19 cellular contexts compared by ENCODE assay signal in genomic region chr6:141726158-141726557, GRCh38.
A peak's percentile ranks its signal among the peaks of the same experiment; 100 is the strongest.
DNase-seq lines count a peak whose midpoint lies in the region; FAIRE-seq and TF ChIP-seq lines count a peak whose summit lies in the region.
"Had no signal": no experiment of that assay in that cellular context is flagged by ENCODE, and none has a peak within 500 bp of the region (broad histone marks: within the 10 kb centered on the region; RNA-seq: fewer than 3 reads in every experiment).

No MANE protein-coding gene starts in this region.

- no peak for TF ChIP-seq POLR2A in H54 (IDR thresholded peaks at IDR 0.05; ENCODE audit: low read depth, low read length)

- DNase-seq in AG20443 (ENCODE audit: low spot score) (peak; percentile 16), NCI-H774 (lab: John Stamatoyannopoulos, UW) (peak; percentile 26), dermis blood vessel endothelial cell (peak; percentile 28), myocyte (ENCODE audit: low read depth) (peak; percentile 90), kidney glomerular epithelial cell (lab: John Stamatoyannopoulos, UW) (no peak), NCI-H1417 treated with DMSO at 0.1 percent for 48 hours (lab: John Stamatoyannopoulos, UW) (no peak), H54 (ENCODE audit: insufficient read length, low spot score) (no peak)
- DNase-seq in activated T-cell treated with anti-CD3 and anti-CD28 coated beads, Interleukin-2, amount 50 U/mL, for 48 hours = no peak
- DNase-seq: activated CD4-positive, alpha-beta memory T cell treated with anti-CD3 and anti-CD28 coated beads for 36 hours; activated naive CD4-positive, alpha-beta T cell treated with anti-CD3 and anti-CD28 coated beads, Interleukin-2, amount 50 U/mL, for 16 hours; activated T-cell treated with anti-CD3 and anti-CD28 coated beads, Interleukin-2, amount 50 U/mL, for 1 hour; COR-L47; left ventricle myocardium superior; NCI-H1092; pancreas; sigmoid colon; stimulated activated CD4-positive, alpha-beta T cell treated with anti-CD3 and anti-CD28 coated beads, Interleukin-2, amount 100 ng/mL, for 48 hours; WERI-Rb-1 had no signal

- FAIRE-seq in H54 (lab: Jason Lieb, UNC) = no peak
- FAIRE-seq: GM19239, pancreas had no signal

Comparison
In these comparisons a context has a peak if more than half of its experiments do, and no peak if none do; other contexts are left out.
1. DNase-seq: peak in AG20443 (single experiment), NCI-H774 (single experiment), dermis blood vessel endothelial cell (single experiment) and myocyte (single experiment); none in kidney glomerular epithelial cell (single experiment), activated T-cell treated with anti-CD3 and anti-CD28 coated beads, Interleukin-2, amount 50 U/mL, for 48 hours (0 of 2), NCI-H1417 treated with DMSO at 0.1 percent for 48 hours (single experiment) and H54 (single experiment).